ENCODE assay signal across 23 cellular contexts in genomic region chr15:74804935-74805334, GRCh38. TPM values are rescaled to one million over a fixed set of nuclear protein-coding genes. Genes with fewer than 3 reads are reported as not detected.
DNase-seq lines count a peak whose midpoint lies in the region; ATAC-seq and TF ChIP-seq lines count a peak whose summit lies in the region.
"Had no signal": no experiment of that assay in that cellular context is flagged by ENCODE, and none has a peak within 500 bp of the region (broad histone marks: within the 10 kb centered on the region; RNA-seq: fewer than 3 reads in every experiment).

No MANE protein-coding gene starts in this region.

- POLR2A ChIA-PET in HEK293 (lab: Yijun Ruan, JAX) = interaction anchor here (0.5 to 1.4 kb wide), 4 partner anchors 11 to 17 kb away, joined by 3 to 4 read pairs (median 4); no protein-coding TSS in a partner anchor

- no peaks in the 10 kb centered on the region for H3K27me3 ChIP-seq in neutrophil
- H3K27me3 ChIP-seq: foreskin keratinocyte, SJSA1 had no signal

- DNase-seq in activated T-cell treated with anti-CD3 and anti-CD28 coated beads, Interleukin-2, amount 50 U/mL, for 24 hours = no peak
- no peak for DNase-seq in activated T-cell treated with anti-CD3 and anti-CD28 coated beads, Interleukin-2, amount 50 U/mL, for 4 hours
- no peak for DNase-seq in activated naive CD8-positive, alpha-beta T cell treated with anti-CD3 and anti-CD28 coated beads, Interleukin-2, amount 50 U/mL, for 24 hours
- DNase-seq in NCI-H2171 treated with DMSO at 0.1 percent for 48 hours (lab: John Stamatoyannopoulos, UW) = no peak
- DNase-seq in NCI-H748 treated with DMSO at 0.1 percent for 48 hours (lab: John Stamatoyannopoulos, UW) = no peak
- no peak for DNase-seq in amniotic stem cell (lab: John Stamatoyannopoulos, UW)
- DNase-seq: dermis blood vessel endothelial cell; DMS79; foreskin keratinocyte; hippocampal formation; mammary epithelial cell; NCI-H1105; NCI-H2107; NCI-H526 treated with DMSO at 0.1 percent for 48 hours; small intestine; stimulated activated CD4-positive, alpha-beta T cell treated with anti-CD3 and anti-CD28 coated beads, Interleukin-2, amount 100 ng/mL, for 48 hours; T-helper 9 cell had no signal

- H3K27me3 Mint-ChIP-seq in activated T-cell treated with anti-CD3 and anti-CD28 coated beads, Interleukin-2, amount 50 U/mL, for 24 hours = no peaks in the 10 kb centered on the region
- H3K27me3 Mint-ChIP-seq in activated T-cell treated with anti-CD3 and anti-CD28 coated beads, Interleukin-2, amount 50 U/mL, for 4 hours (ENCODE audit: low read depth) = no peaks in the 10 kb centered on the region
- no peaks in the 10 kb centered on the region for H3K27me3 Mint-ChIP-seq in activated naive CD8-positive, alpha-beta T cell treated with anti-CD3 and anti-CD28 coated beads, Interleukin-2, amount 50 U/mL, for 24 hours

- H3K4me3 ChIP-seq in HEK293 (ENCODE audit: low read depth, low read length) (no peak overlapping the region), neutrophil (ENCODE audit: low read depth in 1 of 2, low read length in 1 of 2) (no peak overlapping the region)
- H3K4me3 ChIP-seq: SJSA1 had no signal

- CTCF ChIA-PET in HEK293 (lab: Yijun Ruan, JAX) = interaction anchor here (0.7 to 3.4 kb wide), 10 partner anchors 17 to 173 kb away, joined by 3 to 18 read pairs (median 6); partner anchors contain the start of gene CSK

- no peaks in the 10 kb centered on the region for H3K9me3 ChIP-seq in HEK293 (ENCODE audit: control insufficient read depth, insufficient read depth, low read depth, low read length)
- no peaks in the 10 kb centered on the region for H3K9me3 ChIP-seq in neutrophil
- H3K9me3 ChIP-seq: SJSA1 had no signal

- peaks cover 56% of the 10 kb centered on the region for H3K36me3 Mint-ChIP-seq in activated T-cell treated with anti-CD3 and anti-CD28 coated beads, Interleukin-2, amount 50 U/mL, for 24 hours (ENCODE audit: low read depth)
- peaks cover 20% of the 10 kb centered on the region for H3K36me3 Mint-ChIP-seq in activated T-cell treated with anti-CD3 and anti-CD28 coated beads, Interleukin-2, amount 50 U/mL, for 4 hours (ENCODE audit: insufficient read depth)
- H3K36me3 Mint-ChIP-seq in activated naive CD8-positive, alpha-beta T cell treated with anti-CD3 and anti-CD28 coated beads, Interleukin-2, amount 50 U/mL, for 24 hours (ENCODE audit: low read depth) = peaks cover 35% of the 10 kb centered on the region

- H3K9me3 Mint-ChIP-seq in activated T-cell treated with anti-CD3 and anti-CD28 coated beads, Interleukin-2, amount 50 U/mL, for 24 hours = no peaks in the 10 kb centered on the region
- H3K9me3 Mint-ChIP-seq in activated T-cell treated with anti-CD3 and anti-CD28 coated beads, Interleukin-2, amount 50 U/mL, for 4 hours = no peaks in the 10 kb centered on the region
- no peaks in the 10 kb centered on the region for H3K9me3 Mint-ChIP-seq in activated naive CD8-positive, alpha-beta T cell treated with anti-CD3 and anti-CD28 coated beads, Interleukin-2, amount 50 U/mL, for 24 hours

- TF ChIP-seq CTCF in HEK293 (tag by site-specific recombination; IDR thresholded peaks at IDR 0.05) = no peak
- no peak for TF ChIP-seq CTCF in neutrophil (IDR thresholded peaks at IDR 0.05)

- H3K4me1 Mint-ChIP-seq in activated T-cell treated with anti-CD3 and anti-CD28 coated beads, Interleukin-2, amount 50 U/mL, for 24 hours (ENCODE audit: low read depth) = peaks cover 33% of the 10 kb centered on the region
- peaks cover 32% of the 10 kb centered on the region for H3K4me1 Mint-ChIP-seq in activated T-cell treated with anti-CD3 and anti-CD28 coated beads, Interleukin-2, amount 50 U/mL, for 4 hours (ENCODE audit: low read depth)
- peaks cover 21% of the 10 kb centered on the region for H3K4me1 Mint-ChIP-seq in activated naive CD8-positive, alpha-beta T cell treated with anti-CD3 and anti-CD28 coated beads, Interleukin-2, amount 50 U/mL, for 24 hours

- no peak overlapping the region for H3K4me3 Mint-ChIP-seq in activated T-cell treated with anti-CD3 and anti-CD28 coated beads, Interleukin-2, amount 50 U/mL, for 24 hours
- no peak overlapping the region for H3K4me3 Mint-ChIP-seq in activated T-cell treated with anti-CD3 and anti-CD28 coated beads, Interleukin-2, amount 50 U/mL, for 4 hours
- H3K4me3 Mint-ChIP-seq in activated naive CD8-positive, alpha-beta T cell treated with anti-CD3 and anti-CD28 coated beads, Interleukin-2, amount 50 U/mL, for 24 hours = no peak overlapping the region

- peak overlapping the region; percentile 77 for H3K27ac Mint-ChIP-seq in activated T-cell treated with anti-CD3 and anti-CD28 coated beads, Interleukin-2, amount 50 U/mL, for 24 hours
- peak overlapping the region; percentile 2 for H3K27ac Mint-ChIP-seq in activated naive CD8-positive, alpha-beta T cell treated with anti-CD3 and anti-CD28 coated beads, Interleukin-2, amount 50 U/mL, for 24 hours

- no peak for ATAC-seq in activated T-cell treated with anti-CD3 and anti-CD28 coated beads, Interleukin-2, amount 50 U/mL, for 4 hours
- no peak for ATAC-seq in activated naive CD8-positive, alpha-beta T cell treated with anti-CD3 and anti-CD28 coated beads, Interleukin-2, amount 50 U/mL, for 24 hours
- ATAC-seq: foreskin keratinocyte had no signal

- H3K36me3 ChIP-seq in HEK293 (ENCODE audit: control insufficient read depth in 2 of 2, insufficient read depth in 1 of 2, low read length in 2 of 2) (peaks cover 12 to 43% of the 10 kb centered on the region in 2 experiments; a peak in 2 of 3 replicates), neutrophil (peaks cover 53% of the 10 kb centered on the region)

- H3K4me1 ChIP-seq in HEK293 (ENCODE audit: control insufficient read depth, insufficient read depth, low read length) (no peaks in the 10 kb centered on the region), neutrophil (ENCODE audit: control insufficient read depth in 1 of 2, insufficient read depth in 1 of 2, low read depth in 1 of 2, low read length in 1 of 2) (peaks cover 8 to 9% of the 10 kb centered on the region in 2 experiments)

- H3K27ac ChIP-seq in HEK293 (ENCODE audit: extremely low read depth, low read depth, low read length) (no peak overlapping the region), neutrophil (peak overlapping the region; percentile 51)
- H3K27ac ChIP-seq: foreskin keratinocyte, SJSA1 had no signal

TF ChIP-seq in HEK293, 187 proteins besides CTCF, POLR2A, EP300 and RAD21:
- no peak for TF ChIP-seq ZNF677 (tag by site-specific recombination; IDR thresholded peaks at IDR 0.05)
- no peak for TF ChIP-seq ZNF16 (tag by site-specific recombination; IDR thresholded peaks at IDR 0.05; ENCODE audit: low read depth)
- TF ChIP-seq ZNF600 (tag by site-specific recombination; IDR thresholded peaks at IDR 0.05) = peak; percentile 96

RNA-seq across cellular contexts. Expression of gene LMAN1L, which starts 7.7 kb away (rescaled TPM):
- under 1 TPM; 0.30 to 0.55 (median 0.40) TPM for total RNA-seq in activated T-cell treated with anti-CD3 and anti-CD28 coated beads, Interleukin-2, amount 50 U/mL, for 4 hours
- total RNA-seq: dermis blood vessel endothelial cell, epithelial cell of proximal tubule, foreskin keratinocyte, pulmonary artery endothelial cell, SJSA1 had no signal

RNA-seq across cellular contexts. Expression of gene CPLX3, which starts 21.5 kb away (rescaled TPM):
- under 1 TPM in 2 of 3 donors, not detected in 1; 0.23 to 0.32 TPM for total RNA-seq in activated T-cell treated with anti-CD3 and anti-CD28 coated beads, Interleukin-2, amount 50 U/mL, for 4 hours
- total RNA-seq: dermis blood vessel endothelial cell, epithelial cell of proximal tubule, foreskin keratinocyte, mammary epithelial cell, pulmonary artery endothelial cell, SJSA1, urinary bladder had no signal

RNA-seq across cellular contexts. Expression of gene CSK, which starts 23.1 kb away (rescaled TPM):
- 100 to 1,000 TPM; 368 to 412 (median 397) TPM for total RNA-seq in activated T-cell treated with anti-CD3 and anti-CD28 coated beads, Interleukin-2, amount 50 U/mL, for 4 hours

RNA-seq across cellular contexts. Expression of gene ULK3, which starts 38.0 kb away (rescaled TPM):
- 10 to 100 TPM; 52.8 to 64.7 (median 64.0) TPM for total RNA-seq in activated T-cell treated with anti-CD3 and anti-CD28 coated beads, Interleukin-2, amount 50 U/mL, for 4 hours

RNA-seq across cellular contexts. Expression of gene CYP1A2, which starts 56.3 kb away (rescaled TPM):
- total RNA-seq in activated T-cell treated with anti-CD3 and anti-CD28 coated beads, Interleukin-2, amount 50 U/mL, for 4 hours = under 1 TPM in 1 of 3 donors, not detected in 2; 0.08 TPM
- total RNA-seq: dermis blood vessel endothelial cell, epithelial cell of proximal tubule, mammary epithelial cell, pulmonary artery endothelial cell, SJSA1, urinary bladder had no signal
